8 cellular contexts compared by ENCODE assay signal in the genomic region with DNA sequence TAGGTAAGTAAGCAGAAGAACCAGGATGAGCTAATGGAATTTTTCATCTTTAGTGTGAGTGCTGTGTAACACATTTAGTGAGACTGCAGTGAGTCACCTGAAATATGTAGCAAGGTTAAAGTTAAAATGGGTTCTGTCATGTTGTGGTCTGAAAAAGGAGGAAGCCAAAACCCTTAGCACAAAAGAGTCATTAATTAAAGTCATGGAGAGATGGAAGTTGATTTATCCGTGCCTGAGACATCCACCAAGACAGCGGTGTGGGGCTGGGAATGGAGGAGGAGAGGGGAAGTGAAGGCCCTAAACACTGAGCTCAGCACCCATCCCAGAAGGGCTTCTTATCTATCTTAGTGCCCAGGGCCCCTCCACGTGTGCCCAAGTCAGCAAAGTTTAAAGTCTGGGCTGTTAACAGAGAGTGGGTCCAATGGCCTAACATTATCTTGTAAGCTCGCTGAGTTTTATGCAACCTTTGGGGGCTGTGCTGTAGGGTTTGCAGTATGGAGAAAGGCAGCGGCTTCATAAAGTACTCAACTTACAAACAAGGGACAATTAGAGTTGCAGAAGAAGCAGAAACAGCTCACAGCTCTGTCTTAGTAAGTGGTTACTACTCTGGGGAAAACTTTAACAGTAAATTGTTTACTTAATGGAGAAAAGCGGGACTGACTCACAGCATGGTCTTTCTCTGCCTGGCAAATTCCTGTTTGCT. TPM values are rescaled to one million over a fixed set of nuclear protein-coding genes. Genes with fewer than 3 reads are reported as not detected.
A peak's percentile ranks its signal among the peaks of the same experiment; 100 is the strongest.
DNase-seq lines count a peak whose midpoint lies in the region; ATAC-seq and TF ChIP-seq lines count a peak whose summit lies in the region.

No MANE protein-coding gene starts in this region.

- H3K36me3 ChIP-seq in hepatocyte (replicated peaks; ENCODE audit: insufficient read depth, low read depth) (no peaks in the 10 kb centered on the region), vagina (peaks cover 0 to 9% of the 10 kb centered on the region in 2 donors)

- POLR2A ChIA-PET in activated CD4-positive, alpha-beta memory T cell treated with anti-CD3 and anti-CD28 coated beads, Interleukin-2, amount 10 ng/mL, durations not matched to agents 7 days and 5 days (lab: Charles Lee), result interaction anchor here (1.2 to 2.6 kb wide), 2 partner anchors 9 to 45 kb away, joined by 3 to 11 read pairs; a partner anchor contains a TSS

- peaks cover 47% of the 10 kb centered on the region for H3K36me3 Mint-ChIP-seq in activated naive CD4-positive, alpha-beta T cell treated with anti-CD3 and anti-CD28 coated beads for 36 hours (ENCODE audit: low read depth)
- H3K36me3 Mint-ChIP-seq in activated CD4-positive, alpha-beta memory T cell treated with anti-CD3 and anti-CD28 coated beads, Interleukin-2, amount 10 ng/mL, durations not matched to agents 7 days and 5 days (ENCODE audit: low read depth), result peaks cover 39% of the 10 kb centered on the region

- no peak overlapping the region for H2AFZ ChIP-seq in hepatocyte

- TF ChIP-seq CTCF in hepatocyte (IDR thresholded peaks at IDR 0.05; ENCODE audit: poor library complexity) (no peak), vagina (IDR thresholded peaks at IDR 0.05) (no peak)

- peak overlapping the region; percentile 67 for H3K27ac Mint-ChIP-seq in activated naive CD4-positive, alpha-beta T cell treated with anti-CD3 and anti-CD28 coated beads for 36 hours
- H3K27ac Mint-ChIP-seq in activated CD4-positive, alpha-beta memory T cell treated with anti-CD3 and anti-CD28 coated beads, Interleukin-2, amount 10 ng/mL, durations not matched to agents 7 days and 5 days, result peak overlapping the region; percentile 74

- H3K27ac ChIP-seq in hepatocyte (peak overlapping the region; percentile 91), vagina (peak overlapping the region; percentile 49)

- H3K27me3 ChIP-seq in hepatocyte, result no peaks in the 10 kb centered on the region
- no peaks in the 10 kb centered on the region for H3K27me3 ChIP-seq in vagina

- DNase-seq in activated naive CD4-positive, alpha-beta T cell treated with anti-CD3 and anti-CD28 coated beads for 36 hours, result no peak
- no peak for DNase-seq in activated naive CD4-positive, alpha-beta T cell (lab: John Stamatoyannopoulos, UW)
- no peak for DNase-seq in activated CD4-positive, alpha-beta memory T cell treated with anti-CD3 and anti-CD28 coated beads, Interleukin-2, amount 10 ng/mL, durations not matched to agents 7 days and 5 days
- DNase-seq in hepatocyte (ENCODE audit: low spot score), result peak; percentile 63
- DNase-seq in vagina (ENCODE audit: extremely low spot score in 2 of 2), result peak in 1 of 2 donors; percentile 79
- no peak for DNase-seq in left colon

- H3K4me3 Mint-ChIP-seq in activated naive CD4-positive, alpha-beta T cell treated with anti-CD3 and anti-CD28 coated beads for 36 hours, result no peak overlapping the region
- no peak overlapping the region for H3K4me3 Mint-ChIP-seq in activated CD4-positive, alpha-beta memory T cell treated with anti-CD3 and anti-CD28 coated beads, Interleukin-2, amount 10 ng/mL, durations not matched to agents 7 days and 5 days

- H3K9me3 ChIP-seq in hepatocyte (ENCODE audit: low read depth) (no peaks in the 10 kb centered on the region), vagina (no peaks in the 10 kb centered on the region)

- CTCF ChIA-PET in activated naive CD4-positive, alpha-beta T cell treated with anti-CD3 and anti-CD28 coated beads for 36 hours (lab: Charles Lee), result interaction anchor here (0.7 to 1.7 kb wide), 5 partner anchors 10 to 136 kb away, joined by 3 to 4 read pairs (median 4); no protein-coding TSS in a partner anchor
- CTCF ChIA-PET in activated CD4-positive, alpha-beta memory T cell treated with anti-CD3 and anti-CD28 coated beads, Interleukin-2, amount 10 ng/mL, durations not matched to agents 7 days and 5 days (lab: Charles Lee), result interaction anchor here (0.6 to 1.7 kb wide), 4 partner anchors 10 to 127 kb away, joined by 3 to 4 read pairs (median 4); no protein-coding TSS in a partner anchor

- ATAC-seq in GM21576 (IDR thresholded peaks at IDR 0.05; ENCODE audit: unreplicated experiment) (no peak), GM21717 (IDR thresholded peaks at IDR 0.05; ENCODE audit: unreplicated experiment) (no peak), left colon (no peak)

- 39% methylated on average over 6 of the region's 6 CpGs for WGBS in hepatocyte (ENCODE audit: low lambda C conversion rate, missing lambda C conversion rate)

- no peaks in the 10 kb centered on the region for H3K9me2 ChIP-seq in hepatocyte (replicated peaks; ENCODE audit: insufficient read depth)

- peaks cover 43% of the 10 kb centered on the region for H3K79me2 ChIP-seq in hepatocyte

- peaks cover 3% of the 10 kb centered on the region for H4K20me1 ChIP-seq in hepatocyte (ENCODE audit: insufficient read depth, poor library complexity, severe bottlenecking)

- TF ChIP-seq POLR2A in vagina (IDR thresholded peaks at IDR 0.05), result no peak

- peaks cover 28% of the 10 kb centered on the region for H3K4me1 Mint-ChIP-seq in activated naive CD4-positive, alpha-beta T cell treated with anti-CD3 and anti-CD28 coated beads for 36 hours (ENCODE audit: low read depth)
- peaks cover 14% of the 10 kb centered on the region for H3K4me1 Mint-ChIP-seq in activated CD4-positive, alpha-beta memory T cell treated with anti-CD3 and anti-CD28 coated beads, Interleukin-2, amount 10 ng/mL, durations not matched to agents 7 days and 5 days

- H3K4me1 ChIP-seq in hepatocyte (ENCODE audit: insufficient read depth) (peaks cover 19% of the 10 kb centered on the region), vagina (peaks cover 13% of the 10 kb centered on the region)

- H3K9me3 Mint-ChIP-seq in activated naive CD4-positive, alpha-beta T cell treated with anti-CD3 and anti-CD28 coated beads for 36 hours, result no peaks in the 10 kb centered on the region
- H3K9me3 Mint-ChIP-seq in activated CD4-positive, alpha-beta memory T cell treated with anti-CD3 and anti-CD28 coated beads, Interleukin-2, amount 10 ng/mL, durations not matched to agents 7 days and 5 days, result no peaks in the 10 kb centered on the region

- peak overlapping the region; percentile 47 for H3K4me2 ChIP-seq in hepatocyte

- no peaks in the 10 kb centered on the region for H3K27me3 Mint-ChIP-seq in activated naive CD4-positive, alpha-beta T cell treated with anti-CD3 and anti-CD28 coated beads for 36 hours (ENCODE audit: low read depth)
- H3K27me3 Mint-ChIP-seq in activated CD4-positive, alpha-beta memory T cell treated with anti-CD3 and anti-CD28 coated beads, Interleukin-2, amount 10 ng/mL, durations not matched to agents 7 days and 5 days, result no peaks in the 10 kb centered on the region

- H3K4me3 ChIP-seq in hepatocyte, result no peak overlapping the region
- H3K4me3 ChIP-seq in vagina, result no peak overlapping the region

- intact Hi-C loops in activated naive CD4-positive, alpha-beta T cell treated with anti-CD3 and anti-CD28 coated beads for 36 hours (cut with micrococcal nuclease), result no loop called here
- intact Hi-C loops in vagina (cut with DNase I) (no loop called here), left colon (cut with DNase I, micrococcal nuclease) (no loop called here)

RNA-seq across cellular contexts. Expression of a gene that starts 9.3 kb away (rescaled TPM):
- 10 to 100 TPM; 61.3 to 66.1 TPM for total RNA-seq in activated naive CD4-positive, alpha-beta T cell treated with anti-CD3 and anti-CD28 coated beads for 36 hours
- 10 to 100 TPM; 65.3 to 67.1 TPM for total RNA-seq in activated CD4-positive, alpha-beta memory T cell treated with anti-CD3 and anti-CD28 coated beads, Interleukin-2, amount 10 ng/mL, durations not matched to agents 7 days and 5 days
- 42.5 and 44.5 TPM in 2 replicates for total RNA-seq in hepatocyte
- polyA plus RNA-seq in hepatocyte, result 41.0 and 41.6 TPM in 2 replicates
- 53.5 TPM for total RNA-seq in vagina
- total RNA-seq in left colon, result 10 to 100 TPM; 66.3 to 92.0 TPM

RNA-seq across cellular contexts. Expression of a gene that starts 45.7 kb away (rescaled TPM):
- total RNA-seq in activated naive CD4-positive, alpha-beta T cell treated with anti-CD3 and anti-CD28 coated beads for 36 hours, result 100 to 1,000 TPM; 315 to 325 TPM
- total RNA-seq in activated CD4-positive, alpha-beta memory T cell treated with anti-CD3 and anti-CD28 coated beads, Interleukin-2, amount 10 ng/mL, durations not matched to agents 7 days and 5 days, result 100 to 1,000 TPM; 279 to 288 TPM
- total RNA-seq in hepatocyte (15.1 and 16.9 TPM in 2 replicates), vagina (11.3 TPM), left colon (10 to 100 TPM; 10.5 to 29.3 TPM)
- polyA plus RNA-seq in hepatocyte, result 39.8 and 49.1 TPM in 2 replicates

Comparison
In these comparisons a context has a peak if more than half of its experiments do, and no peak if none do; other contexts are left out.
1. RNA of a gene that starts 45.7 kb away (total RNA-seq): 315 to 325 TPM in activated naive CD4-positive, alpha-beta T cell treated with anti-CD3 and anti-CD28 coated beads for 36 hours and 279 to 288 TPM in activated CD4-positive, alpha-beta memory T cell treated with anti-CD3 and anti-CD28 coated beads, Interleukin-2, amount 10 ng/mL, durations not matched to agents 7 days and 5 days; 10.5 to 29.3 TPM in left colon, 15.1 to 16.9 TPM in hepatocyte and 11.3 TPM in vagina (single experiment); every median in the first group is over 4 times any median in the second.